20 cellular contexts compared by ENCODE assay signal in the genomic region with DNA sequence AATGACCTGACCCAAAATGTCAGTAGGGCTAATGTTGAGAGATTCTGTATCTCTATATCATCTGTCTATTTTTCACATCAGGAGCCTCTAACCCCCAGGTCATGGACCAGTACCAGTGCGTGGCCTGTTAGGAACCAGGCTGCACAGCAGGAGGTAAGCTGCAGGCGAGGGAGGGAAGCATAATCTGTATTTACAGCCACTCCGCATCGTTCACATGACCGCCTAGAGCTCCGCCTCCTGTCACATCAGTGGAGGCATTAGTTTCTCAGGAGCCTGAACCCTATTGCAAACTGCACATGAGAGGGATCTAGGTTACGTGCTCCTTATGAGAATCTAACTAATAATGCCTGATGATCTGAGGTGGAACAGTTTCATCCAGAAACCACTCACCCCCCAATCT.
DNase-seq lines count a peak whose midpoint lies in the region; ATAC-seq, FAIRE-seq and TF ChIP-seq lines count a peak whose summit lies in the region.
"Had no signal": no experiment of that assay in that cellular context is flagged by ENCODE, and none has a peak within 500 bp of the region (broad histone marks: within the 10 kb centered on the region; RNA-seq: fewer than 3 reads in every experiment).

No MANE protein-coding gene starts in this region.

- DNase-seq in NCI-H748 (lab: John Stamatoyannopoulos, UW; ENCODE audit: unreplicated experiment), result peak; percentile 20
- no peak for DNase-seq in NCI-H748 treated with DMSO at 0.1 percent for 48 hours (lab: John Stamatoyannopoulos, UW)
- no peak for DNase-seq in HTR-8/SVneo (ENCODE audit: insufficient read length, low spot score)
- peak in 1 of 4 donors; percentile 11 for DNase-seq in body of pancreas
- no peak for DNase-seq in pancreas
- DNase-seq in GF-D8 (lab: John Stamatoyannopoulos, UW), result no peak
- no peak for DNase-seq in MV-4-11 (lab: John Stamatoyannopoulos, UW)
- DNase-seq in NCI-H2029 treated with DMSO at 0.1 percent for 48 hours (lab: John Stamatoyannopoulos, UW), result no peak
- DNase-seq: CD4-positive, CD25-positive, alpha-beta regulatory T cell; EL; GM23248; KG1; NCI-H1105; NCI-H1930; NCI-H774; PC-3; Right ventricle myocardium superior had no signal

- H3K36me3 ChIP-seq in body of pancreas (replicated peaks in 1 of 2; ENCODE audit: insufficient read depth in 1 of 2, low read depth in 2 of 2), result no peaks in the 10 kb centered on the region
- H3K36me3 ChIP-seq in pancreas, result no peaks in the 10 kb centered on the region
- H3K36me3 ChIP-seq: HAP-1 had no signal

- TF ChIP-seq CTCF in body of pancreas (IDR thresholded peaks at IDR 0.05), result no peak
- TF ChIP-seq CTCF in pancreas (IDR thresholded peaks at IDR 0.05), result no peak

- FAIRE-seq in HTR-8/SVneo (lab: Jason Lieb, UNC) (peak; percentile 26), pancreas (lab: Jason Lieb, UNC) (no peak)
- FAIRE-seq: A549 had no signal

- H3K4me3 ChIP-seq in body of pancreas (no peak overlapping the region), pancreas (no peak overlapping the region)
- H3K4me3 ChIP-seq: A549, GM23248, HAP-1 had no signal

- H3K27me3 ChIP-seq in body of pancreas, result no peaks in the 10 kb centered on the region
- H3K27me3 ChIP-seq in pancreas, result peaks cover 0 to 4% (median 0%) of the 10 kb centered on the region in 4 donors

- TF ChIP-seq POLR2A in body of pancreas (IDR thresholded peaks at IDR 0.05), result no peak

- peak; percentile 38 for ATAC-seq in body of pancreas
- peak in 3 of 4 donors; percentile 37 to 60 (median 58) for ATAC-seq in pancreas
- ATAC-seq: A549, PC-3 had no signal

- H3K27ac ChIP-seq in body of pancreas (peak overlapping the region in 2 of 4 donors; percentile 30 to 48), pancreas (peak overlapping the region in 1 of 4 donors; percentile 13)
- H3K27ac ChIP-seq: A549, GM23248, HL-60 had no signal

- intact Hi-C loops in body of pancreas (cut with DNase I) (no loop called here), pancreas (cut with DNase I) (loop anchor here in 1 of 3 donors (10.0 kb wide), 1 partner anchor 525 kb away; no protein-coding TSS in a partner anchor)

- H3K9me3 ChIP-seq in body of pancreas, result no peaks in the 10 kb centered on the region
- no peaks in the 10 kb centered on the region for H3K9me3 ChIP-seq in pancreas
- H3K9me3 ChIP-seq: A549, HAP-1 had no signal

- WGBS in body of pancreas, 2 donors, result 27 to 43% methylated on average over 5 to 7 of the region's 7 CpGs
- 34 to 40% methylated on average over 7 of the region's 7 CpGs for WGBS in pancreas, 2 donors

- H3K4me1 ChIP-seq in body of pancreas (peaks cover 9% of the 10 kb centered on the region), pancreas (no peaks in the 10 kb centered on the region)
